Comparison of ENCODE assay signal across 10 cellular contexts in genomic region chr1:63713627-63714481, GRCh38. TPM values are rescaled to one million over a fixed set of nuclear protein-coding genes. Genes with fewer than 3 reads are reported as not detected.
DNase-seq lines count a peak whose midpoint lies in the region; ATAC-seq and TF ChIP-seq lines count a peak whose summit lies in the region.
"Had no signal": no experiment of that assay in that cellular context is flagged by ENCODE, and none has a peak within 500 bp of the region (broad histone marks: within the 10 kb centered on the region; RNA-seq: fewer than 3 reads in every experiment).

No MANE protein-coding gene starts in this region.

- intact Hi-C loops in CD4-positive, alpha-beta T cell (cut with DNase I, micrococcal nuclease), result no loop called here

- H3K4me3 ChIP-seq in choroid plexus epithelial cell (ENCODE audit: low read depth, low read length), result no peak overlapping the region

- H3K4me3 Mint-ChIP-seq in CD4-positive, alpha-beta T cell, result no peak overlapping the region

- H3K9me3 ChIP-seq in CD4-positive, alpha-beta T cell (ENCODE audit: control insufficient read depth, low read length), result no peaks in the 10 kb centered on the region
- H3K9me3 ChIP-seq: neutrophil had no signal

- no peak overlapping the region for H3K27ac ChIP-seq in CD4-positive, alpha-beta T cell (ENCODE audit: low read depth, low read length)
- H3K27ac ChIP-seq: epithelial cell of prostate, neutrophil had no signal

- ATAC-seq in GM21360 (IDR thresholded peaks at IDR 0.05; ENCODE audit: unreplicated experiment), result peak; percentile 52
- no peak for ATAC-seq in HG02870 (IDR thresholded peaks at IDR 0.05; ENCODE audit: unreplicated experiment)
- ATAC-seq in CD4-positive, alpha-beta T cell (ENCODE audit: poor library complexity), result no peak

- CTCF ChIA-PET in CD4-positive, alpha-beta T cell (lab: Charles Lee), result interaction anchor here (1.1 kb wide), 1 partner anchor 22 kb away, joined by 3 read pairs; no protein-coding TSS in a partner anchor

- no peaks in the 10 kb centered on the region for H3K4me1 Mint-ChIP-seq in CD4-positive, alpha-beta T cell (ENCODE audit: low read depth)

- H3K27ac Mint-ChIP-seq in CD4-positive, alpha-beta T cell, result no peak overlapping the region

- peaks cover 5% of the 10 kb centered on the region for H3K27me3 Mint-ChIP-seq in CD4-positive, alpha-beta T cell

- no peak for TF ChIP-seq CTCF in choroid plexus epithelial cell (conservative IDR thresholded peaks at IDR 0.05; ENCODE audit: low read depth, low read length)
- TF ChIP-seq CTCF in CD4-positive, alpha-beta T cell (IDR thresholded peaks at IDR 0.05), result no peak

- peak; percentile 34; the same call in 1 of the 2 replicates for TF ChIP-seq EP300 in Ishikawa (IDR thresholded peaks at IDR 0.05; ENCODE audit: borderline replicate concordance)

- no peaks in the 10 kb centered on the region for H3K36me3 Mint-ChIP-seq in CD4-positive, alpha-beta T cell (ENCODE audit: low read depth)

- TF ChIP-seq RAD21 in Ishikawa (IDR thresholded peaks at IDR 0.05; ENCODE audit: low read depth), result no peak

- POLR2A ChIA-PET in CD4-positive, alpha-beta T cell (lab: Charles Lee), result no interaction called here

- no peaks in the 10 kb centered on the region for H3K9me3 Mint-ChIP-seq in CD4-positive, alpha-beta T cell

- DNase-seq in A172 (ENCODE audit: low spot score) (peak; percentile 90), choroid plexus epithelial cell (ENCODE audit: low read depth) (peak; percentile 94), NCI-H524 treated with DMSO at 0.1 percent for 48 hours (lab: John Stamatoyannopoulos, UW) (no peak), COLO668 (lab: John Stamatoyannopoulos, UW; ENCODE audit: unreplicated experiment) (no peak)
- no peak for DNase-seq in CD4-positive, alpha-beta T cell

- peaks cover 3% of the 10 kb centered on the region for H3K27me3 ChIP-seq in CD4-positive, alpha-beta T cell (ENCODE audit: control insufficient read depth, insufficient read depth, low read length)

TF ChIP-seq in Ishikawa, 13 proteins besides CTCF, POLR2A, EP300 and RAD21:
- TF ChIP-seq TCF12 (IDR thresholded peaks at IDR 0.05; ENCODE audit: low read depth), result 0 out of 2 replicates have a peak, but pooled peaks have one; percentile 60
- TF ChIP-seq NFIC (IDR thresholded peaks at IDR 0.05), result peak; percentile 75
- TF ChIP-seq TAF1 (IDR thresholded peaks at IDR 0.05; ENCODE audit: low read depth), result no peak

RNA-seq across cellular contexts. Expression of gene ROR1, which starts 60.0 kb away (rescaled TPM):
- 7.0 and 9.7 TPM in 2 replicates for total RNA-seq in A172 (2014; rRNA removed; shearing (Covaris generic))
- total RNA-seq in CD4-positive, alpha-beta T cell, result not detected

Comparison
In these comparisons a context has a peak if more than half of its experiments do, and no peak if none do; other contexts are left out.
1. DNase-seq: peak in A172 (single experiment) and choroid plexus epithelial cell (single experiment); none in NCI-H524 treated with DMSO at 0.1 percent for 48 hours (single experiment), CD4-positive, alpha-beta T cell (0 of 10) and COLO668 (single experiment).